Comparison of ENCODE assay signal across 8 cellular contexts in the genomic region with DNA sequence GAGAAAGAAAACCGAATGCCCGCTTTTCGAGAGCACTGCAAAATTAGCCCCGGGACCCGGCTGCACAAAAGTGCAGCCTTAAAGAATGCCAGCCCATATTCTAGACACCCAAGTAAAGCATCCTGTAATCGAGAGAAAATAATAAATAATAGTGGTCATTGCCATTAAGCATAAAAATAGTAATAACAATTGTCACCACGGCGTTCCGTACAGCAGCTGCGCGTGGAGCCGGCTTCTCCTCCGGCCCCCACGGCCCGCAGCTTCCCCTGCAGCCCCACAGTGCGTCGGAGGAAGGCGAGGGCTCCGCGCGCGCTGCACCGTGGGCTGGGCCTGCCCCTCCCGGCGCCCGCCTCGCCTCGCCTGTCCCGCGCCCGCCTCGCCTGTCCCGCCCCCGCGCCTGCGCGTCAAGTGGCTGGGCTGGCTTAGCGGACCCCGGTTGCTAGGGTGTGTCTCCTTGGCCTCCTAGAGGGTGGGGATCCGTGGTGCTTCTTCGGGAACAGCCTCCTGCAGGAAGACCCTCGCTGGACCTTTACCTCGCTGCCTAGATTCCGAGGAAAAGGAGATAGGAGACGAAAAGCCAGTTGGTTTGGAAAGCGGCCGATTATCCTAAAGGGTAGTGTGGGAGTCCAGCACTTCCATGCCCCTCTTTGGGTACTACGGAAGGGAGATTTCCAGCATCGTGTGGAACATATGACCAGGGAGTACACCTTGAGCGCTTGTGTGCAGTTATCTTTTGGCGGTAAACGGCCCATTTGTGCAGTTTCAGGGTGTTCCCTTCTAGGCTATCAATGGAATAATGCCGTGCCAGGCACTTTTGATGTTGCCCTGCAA. TPM values are rescaled to one million over a fixed set of nuclear protein-coding genes. Genes with fewer than 3 reads are reported as not detected.
DNase-seq lines count a peak whose midpoint lies in the region; ATAC-seq lines count a peak whose summit lies in the region.

A gene with protein sequence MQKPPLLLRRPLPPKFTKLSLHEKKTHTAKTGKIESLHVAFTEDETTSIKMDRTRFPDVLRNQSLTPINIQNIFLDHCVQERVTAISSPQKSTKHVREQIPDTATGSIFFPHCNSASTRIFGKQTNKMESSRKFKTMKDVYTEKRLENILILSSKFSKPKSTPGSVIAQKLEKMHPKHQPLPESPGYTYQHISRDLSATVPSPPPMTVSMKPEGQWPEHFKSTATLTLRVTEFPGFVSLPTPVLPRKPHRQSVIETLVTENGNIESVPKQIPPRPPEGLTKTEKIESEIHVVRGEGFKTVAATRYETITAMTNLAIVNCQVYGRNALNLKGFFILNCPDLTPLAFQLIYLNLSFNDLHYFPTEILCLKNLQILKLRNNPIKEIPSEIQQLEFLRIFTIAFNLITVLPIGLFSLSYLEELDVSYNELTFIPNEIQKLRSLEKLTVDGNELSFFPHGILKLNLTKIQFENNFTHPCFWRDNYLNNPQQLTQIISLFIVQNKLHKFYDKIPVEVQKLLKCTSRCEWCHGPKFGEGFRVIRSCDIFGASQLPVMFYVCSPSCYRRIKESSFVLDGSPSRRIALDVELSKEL (plus strand): TSS at position 408 of the 831 bp plus-strand sequence. CDS start 1,107 bp downstream, outside the sequence.

- intact Hi-C loops in left colon (cut with DNase I, micrococcal nuclease), result no loop called here

- DNase-seq in NCI-H2029 (lab: John Stamatoyannopoulos, UW) (peak; percentile 11), NCI-H2029 treated with DMSO at 0.1 percent for 48 hours (lab: John Stamatoyannopoulos, UW) (no peak), NCI-H1694 (lab: John Stamatoyannopoulos, UW) (peak; percentile 46), cerebellum (ENCODE audit: low spot score) (peak; percentile 24), left colon (peak; percentile 61 to 75)
- DNase-seq in activated CD4-positive, CD25-positive, alpha-beta regulatory T cell treated with anti-CD3 and anti-CD28 coated beads, Interleukin-2, amount 50 U/mL, for 72 hours, result peak; percentile 82
- DNase-seq in stimulated activated CD4-positive, alpha-beta T cell treated with anti-CD3 and anti-CD28 coated beads, Interleukin-1b, Interleukin-23, amount 100 ng/mL, for 48 hours, result peak; percentile 83

- ATAC-seq in HG02763 (IDR thresholded peaks at IDR 0.05; ENCODE audit: unreplicated experiment) (peak; percentile 90), left colon (peak; percentile 95)

RNA-seq across cellular contexts. Expression of the gene that starts here (rescaled TPM):
- total RNA-seq in cerebellum, result 1.7 TPM
- total RNA-seq in left colon, result not detected

Comparison
In these comparisons a context has a peak if more than half of its experiments do, and no peak if none do; other contexts are left out.
1. Peak in DNase-seq and ATAC-seq in left colon; RNA of the gene not detected or under 1 TPM.